1 cellular context compared by ENCODE assay signal in genomic region chr7:23349484-23350157, GRCh38.
TF ChIP-seq lines count a peak whose summit lies in the region.

No MANE protein-coding gene starts in this region.

TF ChIP-seq in IMR-90, 13 proteins besides CTCF, POLR2A, EP300 and RAD21 (continued from another document):
- TF ChIP-seq ELK1 (IDR thresholded peaks at IDR 0.05; ENCODE audit: borderline replicate concordance, low read depth, low read length) (no peak), USF2 (IDR thresholded peaks at IDR 0.05; ENCODE audit: low read depth, low read length) (no peak)
TF ChIP-seq in IMR-90: peak in this region for 2.
